ENCODE assay signal across 27 cellular contexts in genomic region chr10:71799112-71799511, GRCh38. TPM values are rescaled to one million over a fixed set of nuclear protein-coding genes. Genes with fewer than 3 reads are reported as not detected.
"Had no signal": no experiment of that assay in that cellular context is flagged by ENCODE, and none has a peak within 500 bp of the region (broad histone marks: within the 10 kb centered on the region; RNA-seq: fewer than 3 reads in every experiment).

No MANE protein-coding gene starts in this region.

- H3K79me2 ChIP-seq: parathyroid adenoma had no signal

- H2AFZ ChIP-seq: neural progenitor cell, parathyroid adenoma had no signal

- H3K36me3 ChIP-seq: neural progenitor cell, neutrophil, ovary, right lobe of liver, sigmoid colon, suprapubic skin, tibial artery, transverse colon, upper lobe of right lung, uterus had no signal

- H3K4me1 ChIP-seq: neural progenitor cell, parathyroid adenoma, psoas muscle, sigmoid colon, suprapubic skin, testis, tibial artery, upper lobe of right lung, uterus had no signal

- H3K27me3 ChIP-seq: neutrophil, ovary, right lobe of liver, sigmoid colon, suprapubic skin, testis, transverse colon, upper lobe of right lung, uterus had no signal

- DNase-seq: naive thymus-derived CD4-positive, alpha-beta T cell; natural killer cell; nucleus accumbens; right cardiac atrium; sigmoid colon; small intestine; stimulated activated CD4-positive, alpha-beta T cell treated with anti-CD3 and anti-CD28 coated beads, Interleukin-15, amount 100 ng/mL, for 24 hours; stimulated activated CD4-positive, alpha-beta T cell treated with anti-CD3 and anti-CD28 coated beads, Interleukin-2, amount 100 ng/mL, for 24 hours; stimulated activated CD4-positive, alpha-beta T cell treated with anti-CD3 and anti-CD28 coated beads, Interleukin-2, amount 100 ng/mL, for 48 hours; stimulated activated CD4-positive, alpha-beta T cell treated with anti-CD3 and anti-CD28 coated beads, Interleukin-4, amount 100 ng/mL, for 24 hours; stimulated activated naive B cell treated with anti-CD40 and anti-IgM and Interleukin-4, amounts not matched to agents 10 μg/mL and 1 μg/mL and 100 μg/mL, for 72 hours; stimulated activated naive CD4-positive, alpha-beta T cell treated with Interleukin-2 at 50 U/mL for 16 hours; substantia nigra; testis; tibial artery; transverse colon; upper lobe of right lung; uterus had no signal

- H3K4me2 ChIP-seq: neural progenitor cell had no signal

- H3K4me3 ChIP-seq: neural progenitor cell, ovary, psoas muscle, right lobe of liver, sigmoid colon, suprapubic skin, testis, tibial artery, transverse colon, upper lobe of right lung, uterus had no signal

- H3K27ac ChIP-seq: neural progenitor cell, ovary, parathyroid adenoma, psoas muscle, right lobe of liver, sigmoid colon, suprapubic skin, testis, tibial artery, transverse colon, upper lobe of right lung, uterus had no signal

- FAIRE-seq: small intestine had no signal

- H3K9me3 ChIP-seq: neutrophil, ovary, psoas muscle, right lobe of liver, sigmoid colon, suprapubic skin, testis, tibial artery, transverse colon, upper lobe of right lung, uterus had no signal

- ATAC-seq: naive thymus-derived CD4-positive, alpha-beta T cell; natural killer cell; psoas muscle; right cardiac atrium; right lobe of liver; stimulated activated effector memory CD8-positive, alpha-beta T cell treated with anti-CD3 and anti-CD28 coated beads, Interleukin-12 subunit alpha, Interleukin-12 subunit beta, amount 100 ng/mL, for 72 hours; stimulated activated naive B cell treated with anti-CD40 and anti-IgM and Interleukin-4, amounts not matched to agents 10 μg/mL and 1 μg/mL and 100 μg/mL, for 72 hours; upper lobe of right lung had no signal

- H3K9ac ChIP-seq: neural progenitor cell, parathyroid adenoma had no signal

RNA-seq across cellular contexts. Expression of gene VSIR, which starts 25.8 kb away (rescaled TPM):
- polyA plus RNA-seq: neural cell had no signal
